Comparison of ENCODE assay signal across 3 cellular contexts in genomic region chr12:89697728-89698127, GRCh38.
A peak's percentile ranks its signal among the peaks of the same experiment; 100 is the strongest.
TF ChIP-seq lines count a peak whose summit lies in the region.

No MANE protein-coding gene starts in this region.

TF ChIP-seq in HEK293, 187 proteins besides CTCF, POLR2A, EP300 and RAD21:
- 0 out of 2 replicates have a peak, but pooled peaks have one; percentile 36 for TF ChIP-seq ZNF121 (tag by site-specific recombination; IDR thresholded peaks at IDR 0.05)
TF ChIP-seq in HEK293: peak in this region for 1; not testable (repeated sequence) for 186.

TF ChIP-seq in GM12878, 131 proteins besides CTCF, POLR2A, EP300 and RAD21:
- TF ChIP-seq MLLT1 (IDR thresholded peaks at IDR 0.05) = 0 out of 2 replicates have a peak, but pooled peaks have one; percentile 42

TF ChIP-seq in HepG2, 621 proteins besides CTCF, POLR2A, EP300 and RAD21:
- TF ChIP-seq ZNF121 (CRISPR knock-in tag; IDR thresholded peaks at IDR 0.05) = peak; percentile 62
